ENCODE assay signal across 17 cellular contexts in the genomic region with DNA sequence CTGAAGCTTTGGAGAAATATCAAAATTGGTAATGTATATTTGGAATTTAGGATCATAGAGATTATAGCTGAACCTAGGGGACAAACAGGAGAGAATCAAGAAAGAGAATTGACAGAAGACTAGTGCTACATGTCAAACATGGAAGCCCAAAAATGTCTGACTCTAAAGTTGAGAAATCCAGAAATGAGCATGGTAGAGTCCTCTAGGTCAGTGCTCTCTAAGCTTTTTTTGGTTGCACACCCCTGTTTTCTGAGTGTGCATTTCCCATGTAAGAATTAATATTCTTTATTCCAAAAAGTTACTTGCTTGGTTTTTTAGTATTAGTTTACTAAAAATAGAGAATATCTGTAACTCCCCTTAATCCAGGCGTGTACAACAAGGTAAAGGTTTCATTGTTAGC.
"Had no signal": no experiment of that assay in that cellular context is flagged by ENCODE, and none has a peak within 500 bp of the region (broad histone marks: within the 10 kb centered on the region; RNA-seq: fewer than 3 reads in every experiment).

No MANE protein-coding gene starts in this region.

- H3K36me3 ChIP-seq: lower lobe of right lung, tibial nerve had no signal

- H3K27ac ChIP-seq: coronary artery, dorsolateral prefrontal cortex, lower lobe of right lung, right atrium auricular region, tibial nerve had no signal

- H3K9me3 Mint-ChIP-seq: naive thymus-derived CD4-positive, alpha-beta T cell; neural crest cell had no signal

- ATAC-seq: heart right ventricle; left lobe of liver; lower lobe of right lung; naive thymus-derived CD4-positive, alpha-beta T cell; stimulated activated naive CD8-positive, alpha-beta T cell treated with anti-CD3 and anti-CD28 coated beads, Interleukin-15, Interleukin-2, amounts not matched to agents 100 U/mL and 50 U/mL, for 24 hours had no signal

- H3K27me3 Mint-ChIP-seq: naive thymus-derived CD4-positive, alpha-beta T cell had no signal

- FAIRE-seq: frontal cortex had no signal

- H3K4me3 ChIP-seq: coronary artery, dorsolateral prefrontal cortex, heart right ventricle, lower lobe of right lung, right atrium auricular region, smooth muscle cell, tibial nerve had no signal

- H3K9me3 ChIP-seq: heart right ventricle, lower lobe of right lung, right atrium auricular region, tibial nerve had no signal

- H3K4me3 Mint-ChIP-seq: neural crest cell had no signal

- DNase-seq: caudate nucleus; dorsolateral prefrontal cortex; effector CD8-positive, alpha-beta T cell; heart right ventricle; islet precursor cell; lower lobe of right lung; mesenchymal stem cell; naive thymus-derived CD4-positive, alpha-beta T cell; stimulated activated CD4-positive, alpha-beta T cell treated with anti-CD3 and anti-CD28 coated beads, Interleukin-2, amount 100 ng/mL, for 48 hours; stimulated activated naive CD8-positive, alpha-beta T cell treated with anti-CD3 and anti-CD28 coated beads, Interleukin-15, Interleukin-2, amounts not matched to agents 100 U/mL and 50 U/mL, for 24 hours had no signal

- H3K4me2 ChIP-seq: smooth muscle cell had no signal

- H3K27me3 ChIP-seq: dorsolateral prefrontal cortex, heart right ventricle, right atrium auricular region, tibial nerve had no signal
